In the genomic region with DNA sequence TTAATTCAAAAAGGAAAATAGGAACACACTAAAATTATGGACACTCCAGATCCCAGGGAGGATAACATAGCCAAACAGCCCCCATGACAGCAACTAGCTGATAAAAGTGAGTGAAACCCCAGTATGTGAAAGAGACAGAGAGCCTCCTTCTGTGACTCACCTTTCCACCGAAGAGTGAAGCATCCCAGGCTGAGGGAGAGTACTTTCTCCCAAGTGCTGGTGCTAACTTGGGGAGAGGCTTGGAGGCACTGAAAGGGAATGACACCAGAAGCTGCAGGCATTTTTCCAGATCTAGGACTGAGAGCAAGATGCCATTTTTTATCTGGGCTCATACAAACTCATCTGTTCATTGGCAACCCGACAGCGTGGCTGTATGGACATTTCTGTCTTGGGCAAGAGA, we compare ENCODE assay signal across 14 cellular contexts.
DNase-seq lines count a peak whose midpoint lies in the region; ATAC-seq, FAIRE-seq and TF ChIP-seq lines count a peak whose summit lies in the region.
"Had no signal": no experiment of that assay in that cellular context is flagged by ENCODE, and none has a peak within 500 bp of the region (broad histone marks: within the 10 kb centered on the region; RNA-seq: fewer than 3 reads in every experiment).

No MANE protein-coding gene starts in this region.

- DNase-seq in ELR (ENCODE audit: low read depth), result peak; percentile 17
- DNase-seq in NCI-H226, result peak; percentile 27
- peak; percentile 8 for DNase-seq in bronchial epithelial cell (ENCODE audit: low read depth)
- peak; percentile 53 for DNase-seq in islet precursor cell
- no peak for DNase-seq in sciatic nerve (ENCODE audit: low spot score)
- DNase-seq in MG63, result no peak
- DNase-seq: BE2C; CD4-positive, alpha-beta memory T cell; DMS79; GDM1; H7 had no signal

- no peak for TF ChIP-seq CTCF in bronchial epithelial cell (IDR thresholded peaks at IDR 0.05; ENCODE audit: insufficient read depth, low read length, severe bottlenecking)

- FAIRE-seq in bronchial epithelial cell (lab: Jason Lieb, UNC), result no peak
- FAIRE-seq: A549 had no signal

- H3K9me3 ChIP-seq in MG63, result no peaks in the 10 kb centered on the region
- H3K9me3 ChIP-seq: A549, BE2C had no signal

- H3K27me3 ChIP-seq in bronchial epithelial cell (ENCODE audit: control insufficient read depth, insufficient read depth, low read length), result no peaks in the 10 kb centered on the region
- no peaks in the 10 kb centered on the region for H3K27me3 ChIP-seq in MG63
- H3K27me3 ChIP-seq: BE2C had no signal

- ATAC-seq in sciatic nerve, result no peak
- no peak for ATAC-seq in GM21619 (IDR thresholded peaks at IDR 0.05; ENCODE audit: unreplicated experiment)
- ATAC-seq: A549, GM23338 had no signal

- intact Hi-C loops in sciatic nerve (cut with DNase I), result no loop called here

- H3K36me3 ChIP-seq in bronchial epithelial cell (ENCODE audit: control insufficient read depth, insufficient read depth, low read length) (no peaks in the 10 kb centered on the region), MG63 (no peaks in the 10 kb centered on the region)
- H3K36me3 ChIP-seq: BE2C had no signal

- H3K4me3 ChIP-seq in bronchial epithelial cell (ENCODE audit: low read depth, low read length) (no peak overlapping the region), MG63 (no peak overlapping the region)
- H3K4me3 ChIP-seq: A549, GM23338 had no signal

Comparison
In these comparisons a context has a peak if more than half of its experiments do, and no peak if none do; other contexts are left out.
1. DNase-seq: peak in ELR (single experiment), NCI-H226 (single experiment), bronchial epithelial cell (single experiment) and islet precursor cell (single experiment); none in sciatic nerve (single experiment) and MG63 (single experiment).